ENCODE assay signal across 13 cellular contexts in the genomic region with DNA sequence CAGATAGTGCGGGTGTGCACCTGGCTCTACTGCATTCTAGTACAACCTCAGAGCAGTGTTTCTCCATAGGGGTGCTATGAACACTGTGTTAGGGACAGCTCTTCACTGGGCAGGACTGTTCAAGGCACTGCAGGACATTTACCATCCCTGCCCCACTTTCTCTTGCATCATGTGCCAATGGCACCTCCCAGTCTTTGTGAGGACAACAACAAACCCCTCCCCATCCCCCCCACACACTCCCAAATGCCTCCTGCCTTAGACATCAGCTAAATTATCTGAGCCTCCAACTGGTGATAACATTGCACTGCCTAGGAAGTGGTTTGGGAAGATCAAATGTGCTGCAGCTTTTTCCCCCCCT.
A peak's percentile ranks its signal among the peaks of the same experiment; 100 is the strongest.
DNase-seq lines count a peak whose midpoint lies in the region; ATAC-seq and TF ChIP-seq lines count a peak whose summit lies in the region.
"Had no signal": no experiment of that assay in that cellular context is flagged by ENCODE, and none has a peak within 500 bp of the region (broad histone marks: within the 10 kb centered on the region; RNA-seq: fewer than 3 reads in every experiment).

No MANE protein-coding gene starts in this region.

- peaks cover 27% of the 10 kb centered on the region for H3K79me2 ChIP-seq in DND-41 (ENCODE audit: insufficient read depth, low read length)

- no peaks in the 10 kb centered on the region for H3K27me3 Mint-ChIP-seq in T-helper 2 cell treated with Interferon-gamma antibody and Interleukin-4, amounts not matched to agents 5 μg/mL and 100 μg/mL, for 36 hours (ENCODE audit: low read depth)
- no peaks in the 10 kb centered on the region for H3K27me3 Mint-ChIP-seq in activated naive CD8-positive, alpha-beta T cell

- no peaks in the 10 kb centered on the region for H3K4me1 ChIP-seq in DND-41 (ENCODE audit: insufficient read depth, low read length)
- H3K4me1 ChIP-seq in mesodermal cell (ENCODE audit: control insufficient read depth, insufficient read depth, low read length, poor library complexity, severe bottlenecking), result peaks cover 31% of the 10 kb centered on the region

- H3K36me3 ChIP-seq in DND-41 (ENCODE audit: insufficient read depth, low read length), result peaks cover 29% of the 10 kb centered on the region
- peaks cover 37% of the 10 kb centered on the region for H3K36me3 ChIP-seq in mesodermal cell (ENCODE audit: control insufficient read depth, insufficient read depth, low read length)

- H3K4me3 ChIP-seq in DND-41 (ENCODE audit: low read depth in 1 of 2, low read length in 2 of 2) (no peak overlapping the region), mesodermal cell (ENCODE audit: extremely low read depth, insufficient read depth, low read length, poor library complexity, severe bottlenecking) (no peak overlapping the region)
- H3K4me3 ChIP-seq: SK-N-MC, skin epidermis had no signal

- no peak for TF ChIP-seq CTCF in DND-41 (IDR thresholded peaks at IDR 0.05; ENCODE audit: borderline replicate concordance, extremely low read depth, low read length, poor library complexity, severe bottlenecking)

- ATAC-seq in DND-41 (ENCODE audit: insufficient read depth, low read depth), result peak; percentile 34; the same call in 1 of the 3 replicates

- no peak overlapping the region for H3K9ac ChIP-seq in DND-41 (ENCODE audit: low read depth, low read length)

- no peak overlapping the region for H3K27ac ChIP-seq in DND-41 (ENCODE audit: low read length)
- H3K27ac ChIP-seq in mesodermal cell (ENCODE audit: low read depth, low read length, severe bottlenecking), result peak overlapping the region; percentile 31

- H3K27ac Mint-ChIP-seq in T-helper 2 cell treated with Interferon-gamma antibody and Interleukin-4, amounts not matched to agents 5 μg/mL and 100 μg/mL, for 36 hours, result peak overlapping the region; percentile 27
- peak overlapping the region; percentile 93 for H3K27ac Mint-ChIP-seq in activated naive CD8-positive, alpha-beta T cell

- no peaks in the 10 kb centered on the region for H3K9me3 ChIP-seq in DND-41 (ENCODE audit: insufficient read depth, low read length, severe bottlenecking)
- no peaks in the 10 kb centered on the region for H3K9me3 ChIP-seq in mesodermal cell (ENCODE audit: control insufficient read depth, low read length)

- H3K4me3 Mint-ChIP-seq in T-helper 2 cell treated with Interferon-gamma antibody and Interleukin-4, amounts not matched to agents 5 μg/mL and 100 μg/mL, for 36 hours, result no peak overlapping the region
- H3K4me3 Mint-ChIP-seq in activated naive CD8-positive, alpha-beta T cell, result peak overlapping the region; percentile 46

- H2AFZ ChIP-seq in DND-41 (ENCODE audit: low read depth, low read length), result no peak overlapping the region

- no peak overlapping the region for H3K4me2 ChIP-seq in DND-41 (ENCODE audit: insufficient read depth, low read length)

- 80 to 100% methylated on average over 1 of the region's 1 CpG for WGBS in mesodermal cell (ENCODE audit: insufficient coverage in 2 of 2), 2 experiments

- peaks cover 40% of the 10 kb centered on the region for H3K36me3 Mint-ChIP-seq in T-helper 2 cell treated with Interferon-gamma antibody and Interleukin-4, amounts not matched to agents 5 μg/mL and 100 μg/mL, for 36 hours (ENCODE audit: low read depth)
- H3K36me3 Mint-ChIP-seq in activated naive CD8-positive, alpha-beta T cell, result peaks cover 38% of the 10 kb centered on the region

- no peak for DNase-seq in T-helper 2 cell treated with Interferon-gamma antibody and Interleukin-4, amounts not matched to agents 5 μg/mL and 100 μg/mL, for 36 hours (ENCODE audit: low spot score)
- DNase-seq in T-helper 2 cell, result no peak
- no peak for DNase-seq in DND-41
- DNase-seq in COR-L47 (lab: John Stamatoyannopoulos, UW), result no peak
- no peak for DNase-seq in NCI-H526 (lab: John Stamatoyannopoulos, UW)
- no peak for DNase-seq in NK-92 (lab: John Stamatoyannopoulos, UW; ENCODE audit: unreplicated experiment)
- DNase-seq: activated effector memory CD4-positive, alpha-beta T cell treated with Interleukin-2 at 50 U/mL for 16 hours; NCI-H2081 treated with DMSO at 0.1 percent for 48 hours; substantia nigra had no signal

- H4K20me1 ChIP-seq in DND-41 (ENCODE audit: insufficient read depth, low read length), result peaks cover 19% of the 10 kb centered on the region; the same call in 1 of the 2 replicates

- H3K27me3 ChIP-seq in DND-41 (ENCODE audit: insufficient read depth, low read length, poor library complexity), result no peaks in the 10 kb centered on the region

- peaks cover 68% of the 10 kb centered on the region for H3K4me1 Mint-ChIP-seq in T-helper 2 cell treated with Interferon-gamma antibody and Interleukin-4, amounts not matched to agents 5 μg/mL and 100 μg/mL, for 36 hours (ENCODE audit: low read depth)
- H3K4me1 Mint-ChIP-seq in activated naive CD8-positive, alpha-beta T cell (ENCODE audit: low read depth), result peaks cover 87% of the 10 kb centered on the region

- H3K9me3 Mint-ChIP-seq in T-helper 2 cell treated with Interferon-gamma antibody and Interleukin-4, amounts not matched to agents 5 μg/mL and 100 μg/mL, for 36 hours, result no peaks in the 10 kb centered on the region
- peaks cover 3% of the 10 kb centered on the region for H3K9me3 Mint-ChIP-seq in activated naive CD8-positive, alpha-beta T cell (ENCODE audit: low read depth)
